ENCODE assay signal across 21 cellular contexts in the genomic region with DNA sequence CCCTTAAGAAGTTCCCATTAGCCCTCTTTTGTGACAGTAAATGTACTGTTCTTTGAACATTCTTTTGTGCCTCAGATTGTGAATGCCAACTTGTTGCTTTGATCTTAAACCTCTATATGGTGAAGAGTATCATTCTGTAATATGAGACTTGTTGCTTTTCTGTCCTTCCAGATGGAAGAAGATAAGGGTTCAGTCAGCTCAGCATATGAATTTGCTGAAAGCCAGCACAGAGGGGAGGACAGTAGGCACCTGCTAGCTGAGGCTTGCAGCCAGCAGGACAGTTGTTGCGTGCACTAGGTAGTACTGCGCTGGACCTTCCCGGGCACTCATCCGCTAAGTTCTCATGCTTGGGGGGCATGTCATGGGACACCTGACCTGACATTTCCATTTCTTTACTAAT.
DNase-seq lines count a peak whose midpoint lies in the region; ATAC-seq, FAIRE-seq and TF ChIP-seq lines count a peak whose summit lies in the region.
"Had no signal": no experiment of that assay in that cellular context is flagged by ENCODE, and none has a peak within 500 bp of the region (broad histone marks: within the 10 kb centered on the region; RNA-seq: fewer than 3 reads in every experiment).

No MANE protein-coding gene starts in this region.

- H3K79me2 ChIP-seq in K562 (ENCODE audit: control insufficient read depth, insufficient read depth, low read length) = no peaks in the 10 kb centered on the region

- H3K4me3 ChIP-seq in K562 (no peak overlapping the region), coronary artery (no peak overlapping the region)
- H3K4me3 ChIP-seq: body of pancreas, GM12878, left lung, neural progenitor cell, SJSA1 had no signal

- H3K9ac ChIP-seq in K562 (ENCODE audit: insufficient read depth in 1 of 2, low read depth in 2 of 2, low read length in 2 of 2) = peak overlapping the region in 1 of 2 experiments; percentile 77; a peak in 2 of 4 replicates
- H3K9ac ChIP-seq: neural progenitor cell had no signal

- in situ Hi-C loops in K562 (cut with MboI) = no loop called here

- peak; percentile 44 for ATAC-seq in HG02885 (IDR thresholded peaks at IDR 0.05; ENCODE audit: poor library complexity, unreplicated experiment)
- ATAC-seq in K562 = peak; percentile 77
- no peak for ATAC-seq in HG03159 (IDR thresholded peaks at IDR 0.05; ENCODE audit: unreplicated experiment)
- ATAC-seq: body of pancreas, GM12878, left lung had no signal

- POLR2A ChIA-PET in K562 (lab: Yijun Ruan, JAX) = interaction anchor here (0.7 to 2.4 kb wide), 4 partner anchors 10 to 124 kb away, joined by 3 to 9 read pairs (median 5); no protein-coding TSS in a partner anchor

- peak; percentile 39 for DNase-seq in NCI-H510A treated with DMSO at 0.1 percent for 48 hours (lab: John Stamatoyannopoulos, UW)
- no peak for DNase-seq in NCI-H510A (lab: John Stamatoyannopoulos, UW)
- no peak for DNase-seq in GM12892 (ENCODE audit: insufficient read length)
- peak in 1 of 4 experiments; percentile 36 for DNase-seq in K562 (ENCODE audit: extremely low read depth in 1 of 4, low spot score in 3 of 4)
- DNase-seq in stimulated activated CD4-positive, alpha-beta T cell treated with anti-CD3 and anti-CD28 coated beads, Interleukin-2, amount 100 ng/mL, for 24 hours = no peak
- no peak for DNase-seq in coronary artery (ENCODE audit: low spot score)
- DNase-seq: body of pancreas; DMS153; head of caudate nucleus; left lung; NCI-H1105 treated with DMSO at 0.1 percent for 48 hours; NCI-H82; stimulated activated CD4-positive, alpha-beta T cell treated with anti-CD3 and anti-CD28 coated beads, Interleukin-4, amount 100 ng/mL, for 4 hours; T1000 had no signal

- H4K20me1 ChIP-seq in K562 (replicated peaks; ENCODE audit: control insufficient read depth, insufficient read depth, low read length) = no peaks in the 10 kb centered on the region

- no peak for TF ChIP-seq RAD21 in K562 (CRISPR knock-in tag; conservative IDR thresholded peaks at IDR 0.05 in 1 of 2, IDR thresholded peaks at IDR 0.05 in 1 of 2)

- TF ChIP-seq CTCF in K562 (IDR thresholded peaks at IDR 0.05 in 2 of 3, conservative IDR thresholded peaks at IDR 0.05 in 1 of 3; ENCODE audit: insufficient read depth in 2 of 3, low read depth in 1 of 3, low read length in 3 of 3) = no peak
- TF ChIP-seq CTCF in coronary artery (IDR thresholded peaks at IDR 0.05) = no peak

- H3K27ac ChIP-seq in K562 (ENCODE audit: extremely low read depth, low read depth, low read length) (no peak overlapping the region), coronary artery (no peak overlapping the region)
- H3K27ac ChIP-seq: body of pancreas, left lung, SJSA1 had no signal

- TF ChIP-seq POLR2A in GM12892 (IDR thresholded peaks at IDR 0.05; ENCODE audit: low read depth, low read length) = no peak
- no peak for TF ChIP-seq POLR2A in K562 (conservative IDR thresholded peaks at IDR 0.05)

- BruUV-seq in K562 (replicated peaks; lab: Mats Ljungman, UMichigan) = no TSS peak

- H3K4me2 ChIP-seq in K562 (ENCODE audit: insufficient read depth, low read length) = no peak overlapping the region
- H3K4me2 ChIP-seq: neural progenitor cell had no signal

- no peak overlapping the region for H2AFZ ChIP-seq in K562 (ENCODE audit: low read depth, low read length)
- H2AFZ ChIP-seq: neural progenitor cell had no signal

- peaks cover 44% of the 10 kb centered on the region for H3K36me3 ChIP-seq in K562 (ENCODE audit: control insufficient read depth, insufficient read depth, low read length)
- H3K36me3 ChIP-seq: neural progenitor cell had no signal

- no peaks in the 10 kb centered on the region for H3K9me1 ChIP-seq in K562 (ENCODE audit: control insufficient read depth, insufficient read depth, low read length)

- FAIRE-seq in GM12892 (lab: Jason Lieb, UNC) (peak; percentile 21), K562 (lab: Jason Lieb, UNC) (peak; percentile 26)
- FAIRE-seq: A204.1, endometrium, GM12878 had no signal

- no peaks in the 10 kb centered on the region for H3K27me3 ChIP-seq in K562 (ENCODE audit: control insufficient read depth in 2 of 2, insufficient read depth in 2 of 2, low read length in 2 of 2)
- H3K27me3 ChIP-seq: body of pancreas, left lung, neural progenitor cell, SJSA1 had no signal

- H3K4me1 ChIP-seq in K562 (replicated peaks in 1 of 2; ENCODE audit: control insufficient read depth in 2 of 2, insufficient read depth in 2 of 2, low read length in 2 of 2) = peaks cover 4 to 8% of the 10 kb centered on the region in 2 experiments; a peak in 3 of 5 replicates
- H3K4me1 ChIP-seq: body of pancreas, left lung, neural progenitor cell, SJSA1 had no signal

- CTCF ChIA-PET in K562 (lab: Yijun Ruan, JAX; ENCODE audit: low intra/inter-chr PET ratio) = no interaction called here

- intact Hi-C loops in K562 (cut with micrococcal nuclease) = loop anchor here (5.0 to 10.0 kb wide), 2 partner anchors 189 to 193 kb away; a partner anchor contains a TSS

- no peaks in the 10 kb centered on the region for H3K9me3 ChIP-seq in K562 (replicated peaks; ENCODE audit: control insufficient read depth, insufficient read depth, low read depth, low read length)
- H3K9me3 ChIP-seq: body of pancreas, left lung, SJSA1 had no signal

- no peak for TF ChIP-seq EP300 in K562 (IDR thresholded peaks at IDR 0.05; ENCODE audit: low read length)

- 78% methylated on average over 4 of the region's 4 CpGs for WGBS in K562 (ENCODE audit: insufficient coverage, low coverage, missing lambda C conversion rate)

TF ChIP-seq in K562, 482 proteins besides CTCF, POLR2A, EP300 and RAD21:
- TF ChIP-seq FOXK2 (conservative IDR thresholded peaks at IDR 0.05 in 1 of 2, IDR thresholded peaks at IDR 0.05 in 1 of 2; ENCODE audit: low read depth in 2 of 2) (peak in 1 of 2 experiments; percentile 48; a peak in 1 of 4 replicates), CBFA2T3 (IDR thresholded peaks at IDR 0.05) (peak; percentile 11; the same call in 1 of the 2 replicates), GATA2 (CRISPR knock-in tag; IDR thresholded peaks at IDR 0.05) (peak; percentile 79), ARID1B (IDR thresholded peaks at IDR 0.05) (0 out of 2 replicates have a peak, but pooled peaks have one; percentile 8), ZBTB7A (IDR thresholded peaks at IDR 0.05; ENCODE audit: borderline replicate concordance, control insufficient read depth, low read depth, low read length) (no peak), TCF3 (CRISPR knock-in tag; IDR thresholded peaks at IDR 0.05) (0 out of 2 replicates have a peak, but pooled peaks have one; percentile 15)
- TF ChIP-seq, protein P1, sequence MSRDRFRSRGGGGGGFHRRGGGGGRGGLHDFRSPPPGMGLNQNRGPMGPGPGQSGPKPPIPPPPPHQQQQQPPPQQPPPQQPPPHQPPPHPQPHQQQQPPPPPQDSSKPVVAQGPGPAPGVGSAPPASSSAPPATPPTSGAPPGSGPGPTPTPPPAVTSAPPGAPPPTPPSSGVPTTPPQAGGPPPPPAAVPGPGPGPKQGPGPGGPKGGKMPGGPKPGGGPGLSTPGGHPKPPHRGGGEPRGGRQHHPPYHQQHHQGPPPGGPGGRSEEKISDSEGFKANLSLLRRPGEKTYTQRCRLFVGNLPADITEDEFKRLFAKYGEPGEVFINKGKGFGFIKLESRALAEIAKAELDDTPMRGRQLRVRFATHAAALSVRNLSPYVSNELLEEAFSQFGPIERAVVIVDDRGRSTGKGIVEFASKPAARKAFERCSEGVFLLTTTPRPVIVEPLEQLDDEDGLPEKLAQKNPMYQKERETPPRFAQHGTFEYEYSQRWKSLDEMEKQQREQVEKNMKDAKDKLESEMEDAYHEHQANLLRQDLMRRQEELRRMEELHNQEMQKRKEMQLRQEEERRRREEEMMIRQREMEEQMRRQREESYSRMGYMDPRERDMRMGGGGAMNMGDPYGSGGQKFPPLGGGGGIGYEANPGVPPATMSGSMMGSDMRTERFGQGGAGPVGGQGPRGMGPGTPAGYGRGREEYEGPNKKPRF (IDR thresholded peaks at IDR 0.05; ENCODE audit: low read depth, low read length) = no peak
